In genomic region chr2:19503915-19504314, GRCh38 we compare ENCODE assay signal across 19 cellular contexts.
"Had no signal": no experiment of that assay in that cellular context is flagged by ENCODE, and none has a peak within 500 bp of the region (broad histone marks: within the 10 kb centered on the region; RNA-seq: fewer than 3 reads in every experiment).

No MANE protein-coding gene starts in this region.

- H3K36me3 Mint-ChIP-seq: naive B cell had no signal

- DNase-seq: effector CD4-positive, alpha-beta T cell; endodermal cell; erythroblast; foreskin keratinocyte; kidney; left cardiac atrium; left ventricle myocardium superior; mesendoderm; naive B cell; small intestine; stimulated activated CD4-positive, alpha-beta T cell treated with anti-CD3 and anti-CD28 coated beads, Interleukin-12 subunit alpha, Interleukin-12 subunit beta, amount 100 ng/mL, for 4 hours; stimulated activated naive CD4-positive, alpha-beta T cell treated with Interleukin-2 at 50 U/mL for 16 hours; trophoblast cell had no signal

- H3K4me1 Mint-ChIP-seq: naive B cell had no signal

- H3K4me3 Mint-ChIP-seq: endodermal cell, naive B cell had no signal

- H3K27ac Mint-ChIP-seq: endodermal cell, naive B cell had no signal

- ATAC-seq: foreskin keratinocyte, left cardiac atrium, left ventricle myocardium superior had no signal

- H3K9me3 Mint-ChIP-seq: endodermal cell, nephron had no signal

- FAIRE-seq: endothelial cell of umbilical vein, kidney, small intestine had no signal

- H3K36me3 ChIP-seq: neutrophil, right atrium auricular region had no signal

- H3K27me3 ChIP-seq: foreskin keratinocyte, neutrophil, right atrium auricular region had no signal

- H3K9me3 ChIP-seq: neutrophil, right atrium auricular region had no signal

- H3K4me1 ChIP-seq: foreskin keratinocyte, right atrium auricular region had no signal

- H3K4me3 ChIP-seq: coronary artery, lung, right atrium auricular region had no signal

- H3K27ac ChIP-seq: coronary artery, foreskin keratinocyte, neutrophil, right atrium auricular region had no signal

- H3K27me3 Mint-ChIP-seq: naive B cell had no signal
